Comparison of ENCODE assay signal across 1 cellular context in the genomic region with DNA sequence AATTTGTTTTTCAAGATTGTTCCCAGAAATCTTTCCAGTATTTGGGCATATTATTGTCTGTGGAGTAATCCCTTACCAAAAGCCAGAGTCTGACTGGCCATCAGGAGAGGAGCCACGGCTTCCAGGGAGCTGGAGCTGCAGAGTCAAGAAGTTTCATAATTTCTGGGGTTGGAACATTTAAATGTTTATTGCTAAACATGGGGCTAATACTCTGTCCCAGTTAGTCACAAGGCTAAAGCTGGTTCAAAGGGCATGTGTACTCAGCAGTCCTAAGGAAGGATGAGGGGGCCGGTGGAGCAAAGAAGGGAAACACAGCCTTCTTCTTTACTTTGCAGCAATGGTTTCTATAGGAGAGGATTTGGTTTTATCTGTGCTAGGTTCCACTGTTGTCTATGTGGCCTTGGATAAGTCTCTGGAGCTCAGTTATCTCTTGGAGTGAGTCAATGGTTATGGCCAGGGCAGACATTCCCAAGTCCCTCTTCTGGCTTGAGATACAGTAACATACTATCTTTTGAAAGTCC.
TF ChIP-seq lines count a peak whose summit lies in the region.

No MANE protein-coding gene starts in this region.

TF ChIP-seq in GM23338, 12 proteins besides CTCF, POLR2A, EP300 and RAD21 (continued from another document):
- TF ChIP-seq REST (IDR thresholded peaks at IDR 0.05; ENCODE audit: unreplicated experiment), result no peak
- TF ChIP-seq EZH2phosphoT487 (IDR thresholded peaks at IDR 0.05; ENCODE audit: unreplicated experiment), result no peak
